17 cellular contexts compared by ENCODE assay signal in genomic region chr6:11447265-11447664, GRCh38.
"Had no signal": no experiment of that assay in that cellular context is flagged by ENCODE, and none has a peak within 500 bp of the region (broad histone marks: within the 10 kb centered on the region; RNA-seq: fewer than 3 reads in every experiment).

No MANE protein-coding gene starts in this region.

- H3K36me3 Mint-ChIP-seq: stimulated activated effector memory CD8-positive, alpha-beta T cell treated with anti-CD3 and anti-CD28 coated beads, Interleukin-12 subunit alpha, Interleukin-12 subunit beta, amount 100 ng/mL, for 72 hours had no signal

- H3K4me3 Mint-ChIP-seq: endodermal cell; naive thymus-derived CD4-positive, alpha-beta T cell; nephron progenitor cell; stimulated activated effector memory CD8-positive, alpha-beta T cell treated with anti-CD3 and anti-CD28 coated beads, Interleukin-12 subunit alpha, Interleukin-12 subunit beta, amount 100 ng/mL, for 72 hours had no signal

- H3K27ac Mint-ChIP-seq: endodermal cell; naive thymus-derived CD4-positive, alpha-beta T cell; nephron progenitor cell; stimulated activated effector memory CD8-positive, alpha-beta T cell treated with anti-CD3 and anti-CD28 coated beads, Interleukin-12 subunit alpha, Interleukin-12 subunit beta, amount 100 ng/mL, for 72 hours had no signal

- H3K4me1 Mint-ChIP-seq: nephron progenitor cell; stimulated activated effector memory CD8-positive, alpha-beta T cell treated with anti-CD3 and anti-CD28 coated beads, Interleukin-12 subunit alpha, Interleukin-12 subunit beta, amount 100 ng/mL, for 72 hours had no signal

- ATAC-seq: left lobe of liver; naive thymus-derived CD4-positive, alpha-beta T cell; psoas muscle; right lobe of liver; stimulated activated effector memory CD8-positive, alpha-beta T cell treated with anti-CD3 and anti-CD28 coated beads, Interleukin-12 subunit alpha, Interleukin-12 subunit beta, amount 100 ng/mL, for 72 hours; stimulated activated naive CD8-positive, alpha-beta T cell treated with anti-CD3 and anti-CD28 coated beads, Interleukin-15, Interleukin-2, amounts not matched to agents 100 U/mL and 50 U/mL, for 24 hours; upper lobe of right lung had no signal

- DNase-seq: effector CD4-positive, alpha-beta T cell; endodermal cell; foreskin melanocyte; head of caudate nucleus; mammary epithelial cell; naive thymus-derived CD4-positive, alpha-beta T cell; nephron progenitor cell; psoas muscle; retina; right lobe of liver; stimulated activated CD4-positive, alpha-beta T cell treated with anti-CD3 and anti-CD28 coated beads, Interleukin-4, amount 100 ng/mL, for 1 hour; stimulated activated CD8-positive, alpha-beta memory T cell treated with anti-CD3 and anti-CD28 coated beads, Interleukin-4, amount 100 ng/mL, for 48 hours; stimulated activated naive CD8-positive, alpha-beta T cell treated with anti-CD3 and anti-CD28 coated beads, Interleukin-15, Interleukin-2, amounts not matched to agents 100 U/mL and 50 U/mL, for 24 hours; testis; upper lobe of right lung had no signal
